In the genomic region with DNA sequence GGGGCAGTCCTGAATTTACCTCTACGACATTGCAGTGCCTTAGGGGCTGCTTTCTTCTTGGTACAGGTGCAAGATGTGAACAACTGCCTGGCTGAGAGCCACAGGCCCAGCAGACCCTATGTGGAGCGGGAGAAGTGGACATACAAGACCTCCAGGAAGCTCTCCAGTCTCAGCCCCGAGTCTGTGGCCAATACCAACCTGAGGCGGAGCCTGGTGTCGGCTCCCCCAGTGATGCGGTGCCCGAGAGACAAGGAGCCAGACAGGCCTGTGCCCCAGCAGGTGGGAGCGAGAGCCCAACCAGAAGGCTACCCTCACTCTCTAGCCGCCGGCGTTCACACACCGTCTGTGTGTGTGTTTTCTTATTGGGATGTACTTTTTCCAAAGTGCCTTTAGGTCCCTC, we compare ENCODE assay signal across 19 cellular contexts. TPM values are rescaled to one million over a fixed set of nuclear protein-coding genes. Genes with fewer than 3 reads are reported as not detected.
"Had no signal": no experiment of that assay in that cellular context is flagged by ENCODE, and none has a peak within 500 bp of the region (broad histone marks: within the 10 kb centered on the region; RNA-seq: fewer than 3 reads in every experiment).

No MANE protein-coding gene starts in this region.

- H3K27ac Mint-ChIP-seq: activated naive CD4-positive, alpha-beta T cell treated with anti-CD3 and anti-CD28 coated beads for 36 hours; activated naive CD8-positive, alpha-beta T cell treated with anti-CD3 and anti-CD28 coated beads, Interleukin-2, amount 50 U/mL, for 24 hours; activated T-helper 2 cell treated with anti-CD3 and anti-CD28 coated beads, Interferon-gamma antibody, Interleukin-2, Interleukin-4, amounts not matched to agents 10 μg/mL and 5 μg/mL and 100 μg/mL, durations not matched to agents 14 hours and 24 hours and 36 hours; nephron; stimulated activated naive CD8-positive, alpha-beta T cell treated with anti-CD3 and anti-CD28 coated beads, Interleukin-15, amount 100 ng/mL, for 72 hours had no signal

- H3K4me3 Mint-ChIP-seq: activated naive CD4-positive, alpha-beta T cell treated with anti-CD3 and anti-CD28 coated beads for 36 hours; activated naive CD8-positive, alpha-beta T cell treated with anti-CD3 and anti-CD28 coated beads, Interleukin-2, amount 50 U/mL, for 24 hours; effector memory CD8-positive, alpha-beta T cell; nephron; stimulated activated naive CD8-positive, alpha-beta T cell treated with anti-CD3 and anti-CD28 coated beads, Interleukin-15, amount 100 ng/mL, for 72 hours had no signal

- DNase-seq: activated naive CD4-positive, alpha-beta T cell treated with anti-CD3 and anti-CD28 coated beads for 36 hours; activated naive CD8-positive, alpha-beta T cell treated with anti-CD3 and anti-CD28 coated beads, Interleukin-2, amount 50 U/mL, for 24 hours; dermis blood vessel endothelial cell; effector memory CD8-positive, alpha-beta T cell; heart left ventricle; left lung; mesenchymal stem cell; occipital lobe; sigmoid colon; spleen; stimulated activated naive CD8-positive, alpha-beta T cell treated with anti-CD3 and anti-CD28 coated beads, Interleukin-15, amount 100 ng/mL, for 72 hours; T-helper 9 cell had no signal

- H3K27me3 ChIP-seq: heart left ventricle, left lung, sigmoid colon, spleen had no signal

- H3K36me3 ChIP-seq: heart left ventricle, left lung, sigmoid colon, spleen, thoracic aorta had no signal

- H3K4me1 ChIP-seq: heart left ventricle, left lung, psoas muscle, sigmoid colon, spleen had no signal

- H3K4me3 ChIP-seq: heart left ventricle, left lung, psoas muscle, sigmoid colon, spleen, thoracic aorta had no signal

- H3K27me3 Mint-ChIP-seq: activated naive CD8-positive, alpha-beta T cell treated with anti-CD3 and anti-CD28 coated beads, Interleukin-2, amount 50 U/mL, for 24 hours; effector memory CD8-positive, alpha-beta T cell; stimulated activated naive CD8-positive, alpha-beta T cell treated with anti-CD3 and anti-CD28 coated beads, Interleukin-15, amount 100 ng/mL, for 72 hours had no signal

- H3K4me1 Mint-ChIP-seq: activated naive CD8-positive, alpha-beta T cell treated with anti-CD3 and anti-CD28 coated beads, Interleukin-2, amount 50 U/mL, for 24 hours; nephron; stimulated activated naive CD8-positive, alpha-beta T cell treated with anti-CD3 and anti-CD28 coated beads, Interleukin-15, amount 100 ng/mL, for 72 hours had no signal

- H3K27ac ChIP-seq: epithelial cell of prostate, heart left ventricle, left lung, psoas muscle, sigmoid colon, spleen, thoracic aorta had no signal

RNA-seq across cellular contexts. Expression of a gene that starts 59.6 kb away (rescaled TPM):
- total RNA-seq: cerebellum, frontal cortex, occipital lobe had no signal
